In the genomic region with DNA sequence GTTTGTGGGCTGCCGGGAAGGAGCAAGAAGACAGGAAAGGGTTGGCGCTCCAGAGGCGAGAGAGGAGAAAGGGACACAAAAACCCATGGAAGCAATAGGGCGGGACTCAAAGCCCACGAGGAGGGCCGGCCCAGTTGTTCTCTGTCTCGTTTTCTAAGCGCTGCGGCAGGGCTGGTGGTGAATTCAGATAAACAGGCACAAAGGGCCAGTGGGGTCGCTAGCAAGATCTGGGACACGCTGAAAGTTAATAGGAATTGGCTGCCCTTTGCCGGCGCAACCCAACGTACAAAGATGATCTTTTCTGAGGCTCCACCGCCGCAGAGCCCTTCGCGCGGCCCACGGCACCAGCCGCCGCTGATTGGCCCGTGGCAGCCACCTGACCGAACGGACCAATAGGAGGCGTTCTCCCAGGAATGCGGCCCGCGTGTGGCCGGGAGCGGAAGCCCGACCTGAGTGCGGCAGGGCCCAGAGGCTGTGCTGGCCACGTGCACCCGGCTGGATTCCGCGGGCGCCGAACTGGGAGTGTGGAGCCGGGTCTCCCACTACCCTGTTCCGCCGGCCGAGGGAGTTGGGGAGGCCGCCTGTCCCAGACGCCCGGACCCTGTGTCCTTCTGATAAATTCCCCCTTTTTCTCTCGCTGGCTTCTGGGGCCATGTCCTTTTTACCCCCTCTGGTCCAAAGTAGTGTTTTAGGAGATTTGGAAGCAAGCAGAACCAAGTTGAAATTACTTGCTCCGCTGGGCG, we compare ENCODE assay signal across 1 cellular context.
A peak's percentile ranks its signal among the peaks of the same experiment; 100 is the strongest.
TF ChIP-seq lines count a peak whose summit lies in the region.

No MANE protein-coding gene starts in this region.

TF ChIP-seq in K562, 482 proteins besides CTCF, POLR2A, EP300 and RAD21 (continued from another document and continues in another):
- no peak for TF ChIP-seq SRSF3 (IDR thresholded peaks at IDR 0.05; ENCODE audit: insufficient read depth, low read length)
- no peak for TF ChIP-seq ZNF165 (CRISPR knock-in tag; IDR thresholded peaks at IDR 0.05; ENCODE audit: borderline replicate concordance)
- TF ChIP-seq NFRKB (IDR thresholded peaks at IDR 0.05; ENCODE audit: low read depth): 0 out of 2 replicates have a peak, but pooled peaks have one; percentile 46
- TF ChIP-seq ZNF76 (CRISPR knock-in tag; IDR thresholded peaks at IDR 0.05; ENCODE audit: borderline replicate concordance): peak; percentile 39; the same call in 1 of the 2 replicates
- TF ChIP-seq MAFF (IDR thresholded peaks at IDR 0.05; ENCODE audit: low read length): no peak
- no peak for TF ChIP-seq CBX8 (IDR thresholded peaks at IDR 0.05; ENCODE audit: borderline replicate concordance, extremely low read depth, low read depth, low read length, poor library complexity, severe bottlenecking)
- TF ChIP-seq MTA1 (IDR thresholded peaks at IDR 0.05; ENCODE audit: borderline replicate concordance): no peak
- TF ChIP-seq, protein P1, sequence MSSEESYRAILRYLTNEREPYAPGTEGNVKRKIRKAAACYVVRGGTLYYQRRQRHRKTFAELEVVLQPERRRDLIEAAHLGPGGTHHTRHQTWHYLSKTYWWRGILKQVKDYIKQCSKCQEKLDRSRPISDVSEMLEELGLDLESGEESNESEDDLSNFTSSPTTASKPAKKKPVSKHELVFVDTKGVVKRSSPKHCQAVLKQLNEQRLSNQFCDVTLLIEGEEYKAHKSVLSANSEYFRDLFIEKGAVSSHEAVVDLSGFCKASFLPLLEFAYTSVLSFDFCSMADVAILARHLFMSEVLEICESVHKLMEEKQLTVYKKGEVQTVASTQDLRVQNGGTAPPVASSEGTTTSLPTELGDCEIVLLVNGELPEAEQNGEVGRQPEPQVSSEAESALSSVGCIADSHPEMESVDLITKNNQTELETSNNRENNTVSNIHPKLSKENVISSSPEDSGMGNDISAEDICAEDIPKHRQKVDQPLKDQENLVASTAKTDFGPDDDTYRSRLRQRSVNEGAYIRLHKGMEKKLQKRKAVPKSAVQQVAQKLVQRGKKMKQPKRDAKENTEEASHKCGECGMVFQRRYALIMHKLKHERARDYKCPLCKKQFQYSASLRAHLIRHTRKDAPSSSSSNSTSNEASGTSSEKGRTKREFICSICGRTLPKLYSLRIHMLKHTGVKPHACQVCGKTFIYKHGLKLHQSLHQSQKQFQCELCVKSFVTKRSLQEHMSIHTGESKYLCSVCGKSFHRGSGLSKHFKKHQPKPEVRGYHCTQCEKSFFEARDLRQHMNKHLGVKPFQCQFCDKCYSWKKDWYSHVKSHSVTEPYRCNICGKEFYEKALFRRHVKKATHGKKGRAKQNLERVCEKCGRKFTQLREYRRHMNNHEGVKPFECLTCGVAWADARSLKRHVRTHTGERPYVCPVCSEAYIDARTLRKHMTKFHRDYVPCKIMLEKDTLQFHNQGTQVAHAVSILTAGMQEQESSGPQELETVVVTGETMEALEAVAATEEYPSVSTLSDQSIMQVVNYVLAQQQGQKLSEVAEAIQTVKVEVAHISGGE (CRISPR knock-in tag; IDR thresholded peaks at IDR 0.05): peak in 1 of 3 experiments; percentile 74; a peak in 2 of 6 replicates
- TF ChIP-seq, protein P2, sequence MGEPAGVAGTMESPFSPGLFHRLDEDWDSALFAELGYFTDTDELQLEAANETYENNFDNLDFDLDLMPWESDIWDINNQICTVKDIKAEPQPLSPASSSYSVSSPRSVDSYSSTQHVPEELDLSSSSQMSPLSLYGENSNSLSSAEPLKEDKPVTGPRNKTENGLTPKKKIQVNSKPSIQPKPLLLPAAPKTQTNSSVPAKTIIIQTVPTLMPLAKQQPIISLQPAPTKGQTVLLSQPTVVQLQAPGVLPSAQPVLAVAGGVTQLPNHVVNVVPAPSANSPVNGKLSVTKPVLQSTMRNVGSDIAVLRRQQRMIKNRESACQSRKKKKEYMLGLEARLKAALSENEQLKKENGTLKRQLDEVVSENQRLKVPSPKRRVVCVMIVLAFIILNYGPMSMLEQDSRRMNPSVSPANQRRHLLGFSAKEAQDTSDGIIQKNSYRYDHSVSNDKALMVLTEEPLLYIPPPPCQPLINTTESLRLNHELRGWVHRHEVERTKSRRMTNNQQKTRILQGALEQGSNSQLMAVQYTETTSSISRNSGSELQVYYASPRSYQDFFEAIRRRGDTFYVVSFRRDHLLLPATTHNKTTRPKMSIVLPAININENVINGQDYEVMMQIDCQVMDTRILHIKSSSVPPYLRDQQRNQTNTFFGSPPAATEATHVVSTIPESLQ (CRISPR knock-in tag; IDR thresholded peaks at IDR 0.05): peak; percentile 95; the same call in 1 of the 2 replicates
- TF ChIP-seq, protein P3, sequence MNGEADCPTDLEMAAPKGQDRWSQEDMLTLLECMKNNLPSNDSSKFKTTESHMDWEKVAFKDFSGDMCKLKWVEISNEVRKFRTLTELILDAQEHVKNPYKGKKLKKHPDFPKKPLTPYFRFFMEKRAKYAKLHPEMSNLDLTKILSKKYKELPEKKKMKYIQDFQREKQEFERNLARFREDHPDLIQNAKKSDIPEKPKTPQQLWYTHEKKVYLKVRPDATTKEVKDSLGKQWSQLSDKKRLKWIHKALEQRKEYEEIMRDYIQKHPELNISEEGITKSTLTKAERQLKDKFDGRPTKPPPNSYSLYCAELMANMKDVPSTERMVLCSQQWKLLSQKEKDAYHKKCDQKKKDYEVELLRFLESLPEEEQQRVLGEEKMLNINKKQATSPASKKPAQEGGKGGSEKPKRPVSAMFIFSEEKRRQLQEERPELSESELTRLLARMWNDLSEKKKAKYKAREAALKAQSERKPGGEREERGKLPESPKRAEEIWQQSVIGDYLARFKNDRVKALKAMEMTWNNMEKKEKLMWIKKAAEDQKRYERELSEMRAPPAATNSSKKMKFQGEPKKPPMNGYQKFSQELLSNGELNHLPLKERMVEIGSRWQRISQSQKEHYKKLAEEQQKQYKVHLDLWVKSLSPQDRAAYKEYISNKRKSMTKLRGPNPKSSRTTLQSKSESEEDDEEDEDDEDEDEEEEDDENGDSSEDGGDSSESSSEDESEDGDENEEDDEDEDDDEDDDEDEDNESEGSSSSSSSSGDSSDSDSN (IDR thresholded peaks at IDR 0.05; ENCODE audit: borderline replicate concordance in 1 of 2, low read depth in 2 of 2, low read length in 2 of 2): no peak
- TF ChIP-seq ZNF133 (CRISPR knock-in tag; IDR thresholded peaks at IDR 0.05): no peak
- no peak for TF ChIP-seq ZNF707 (CRISPR knock-in tag; conservative IDR thresholded peaks at IDR 0.05)
- TF ChIP-seq, protein P4, sequence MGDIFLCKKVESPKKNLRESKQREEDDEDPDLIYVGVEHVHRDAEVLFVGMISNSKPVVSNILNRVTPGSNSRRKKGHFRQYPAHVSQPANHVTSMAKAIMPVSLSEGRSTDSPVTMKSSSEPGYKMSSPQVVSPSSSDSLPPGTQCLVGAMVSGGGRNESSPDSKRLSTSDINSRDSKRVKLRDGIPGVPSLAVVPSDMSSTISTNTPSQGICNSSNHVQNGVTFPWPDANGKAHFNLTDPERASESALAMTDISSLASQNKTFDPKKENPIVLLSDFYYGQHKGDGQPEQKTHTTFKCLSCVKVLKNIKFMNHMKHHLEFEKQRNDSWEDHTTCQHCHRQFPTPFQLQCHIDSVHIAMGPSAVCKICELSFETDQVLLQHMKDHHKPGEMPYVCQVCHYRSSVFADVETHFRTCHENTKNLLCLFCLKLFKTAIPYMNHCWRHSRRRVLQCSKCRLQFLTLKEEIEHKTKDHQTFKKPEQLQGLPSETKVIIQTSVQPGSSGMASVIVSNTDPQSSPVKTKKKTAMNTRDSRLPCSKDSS (IDR thresholded peaks at IDR 0.05; ENCODE audit: low read depth, partially characterized antibody): no peak
- TF ChIP-seq TRIM28 (IDR thresholded peaks at IDR 0.05): no peak
- no peak for TF ChIP-seq ZFP1 (CRISPR knock-in tag; IDR thresholded peaks at IDR 0.05)
- TF ChIP-seq U2AF1 (optimal IDR thresholded peaks at IDR 0.05; ENCODE audit: low read depth, low read length): no peak
- TF ChIP-seq, protein P5, sequence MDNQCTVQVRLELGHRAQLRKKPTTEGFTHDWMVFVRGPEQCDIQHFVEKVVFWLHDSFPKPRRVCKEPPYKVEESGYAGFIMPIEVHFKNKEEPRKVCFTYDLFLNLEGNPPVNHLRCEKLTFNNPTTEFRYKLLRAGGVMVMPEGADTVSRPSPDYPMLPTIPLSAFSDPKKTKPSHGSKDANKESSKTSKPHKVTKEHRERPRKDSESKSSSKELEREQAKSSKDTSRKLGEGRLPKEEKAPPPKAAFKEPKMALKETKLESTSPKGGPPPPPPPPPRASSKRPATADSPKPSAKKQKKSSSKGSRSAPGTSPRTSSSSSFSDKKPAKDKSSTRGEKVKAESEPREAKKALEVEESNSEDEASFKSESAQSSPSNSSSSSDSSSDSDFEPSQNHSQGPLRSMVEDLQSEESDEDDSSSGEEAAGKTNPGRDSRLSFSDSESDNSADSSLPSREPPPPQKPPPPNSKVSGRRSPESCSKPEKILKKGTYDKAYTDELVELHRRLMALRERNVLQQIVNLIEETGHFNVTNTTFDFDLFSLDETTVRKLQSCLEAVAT (IDR thresholded peaks at IDR 0.05): no peak
- TF ChIP-seq DACH1 (IDR thresholded peaks at IDR 0.05; ENCODE audit: partially characterized antibody): no peak
- peak; percentile 89 for TF ChIP-seq POLR2G (IDR thresholded peaks at IDR 0.05; ENCODE audit: low read depth, low read length)
- TF ChIP-seq JUN (IDR thresholded peaks at IDR 0.05; ENCODE audit: borderline replicate concordance, low read depth, low read length): no peak; the same call in 1 of the 2 replicates
- peak; percentile 99 for TF ChIP-seq JUN (CRISPR knock-in tag; IDR thresholded peaks at IDR 0.05; ENCODE audit: borderline replicate concordance)
- TF ChIP-seq, protein P6, sequence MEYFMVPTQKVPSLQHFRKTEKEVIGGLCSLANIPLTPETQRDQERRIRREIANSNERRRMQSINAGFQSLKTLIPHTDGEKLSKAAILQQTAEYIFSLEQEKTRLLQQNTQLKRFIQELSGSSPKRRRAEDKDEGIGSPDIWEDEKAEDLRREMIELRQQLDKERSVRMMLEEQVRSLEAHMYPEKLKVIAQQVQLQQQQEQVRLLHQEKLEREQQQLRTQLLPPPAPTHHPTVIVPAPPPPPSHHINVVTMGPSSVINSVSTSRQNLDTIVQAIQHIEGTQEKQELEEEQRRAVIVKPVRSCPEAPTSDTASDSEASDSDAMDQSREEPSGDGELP (CRISPR knock-in tag; IDR thresholded peaks at IDR 0.05; ENCODE audit: borderline replicate concordance): peak; percentile 92
- TF ChIP-seq, protein P7, sequence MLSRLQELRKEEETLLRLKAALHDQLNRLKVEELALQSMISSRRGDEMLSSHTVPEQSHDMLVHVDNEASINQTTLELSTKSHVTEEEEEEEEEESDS (CRISPR knock-in tag; IDR thresholded peaks at IDR 0.05): no peak
- no peak for TF ChIP-seq ZNF347 (CRISPR knock-in tag; IDR thresholded peaks at IDR 0.05; ENCODE audit: low read depth)
- no peak for TF ChIP-seq GABPB2 (CRISPR knock-in tag; conservative IDR thresholded peaks at IDR 0.05)
- peak; percentile 50; the same call in 1 of the 2 replicates for TF ChIP-seq HDAC2 (IDR thresholded peaks at IDR 0.05)
- TF ChIP-seq BCL6 (CRISPR knock-in tag; IDR thresholded peaks at IDR 0.05): no peak
- no peak for TF ChIP-seq ZFP30 (CRISPR knock-in tag; IDR thresholded peaks at IDR 0.05; ENCODE audit: borderline replicate concordance)
- peak; percentile 91 for TF ChIP-seq IRF2 (CRISPR knock-in tag; IDR thresholded peaks at IDR 0.05)
- TF ChIP-seq, protein P8, sequence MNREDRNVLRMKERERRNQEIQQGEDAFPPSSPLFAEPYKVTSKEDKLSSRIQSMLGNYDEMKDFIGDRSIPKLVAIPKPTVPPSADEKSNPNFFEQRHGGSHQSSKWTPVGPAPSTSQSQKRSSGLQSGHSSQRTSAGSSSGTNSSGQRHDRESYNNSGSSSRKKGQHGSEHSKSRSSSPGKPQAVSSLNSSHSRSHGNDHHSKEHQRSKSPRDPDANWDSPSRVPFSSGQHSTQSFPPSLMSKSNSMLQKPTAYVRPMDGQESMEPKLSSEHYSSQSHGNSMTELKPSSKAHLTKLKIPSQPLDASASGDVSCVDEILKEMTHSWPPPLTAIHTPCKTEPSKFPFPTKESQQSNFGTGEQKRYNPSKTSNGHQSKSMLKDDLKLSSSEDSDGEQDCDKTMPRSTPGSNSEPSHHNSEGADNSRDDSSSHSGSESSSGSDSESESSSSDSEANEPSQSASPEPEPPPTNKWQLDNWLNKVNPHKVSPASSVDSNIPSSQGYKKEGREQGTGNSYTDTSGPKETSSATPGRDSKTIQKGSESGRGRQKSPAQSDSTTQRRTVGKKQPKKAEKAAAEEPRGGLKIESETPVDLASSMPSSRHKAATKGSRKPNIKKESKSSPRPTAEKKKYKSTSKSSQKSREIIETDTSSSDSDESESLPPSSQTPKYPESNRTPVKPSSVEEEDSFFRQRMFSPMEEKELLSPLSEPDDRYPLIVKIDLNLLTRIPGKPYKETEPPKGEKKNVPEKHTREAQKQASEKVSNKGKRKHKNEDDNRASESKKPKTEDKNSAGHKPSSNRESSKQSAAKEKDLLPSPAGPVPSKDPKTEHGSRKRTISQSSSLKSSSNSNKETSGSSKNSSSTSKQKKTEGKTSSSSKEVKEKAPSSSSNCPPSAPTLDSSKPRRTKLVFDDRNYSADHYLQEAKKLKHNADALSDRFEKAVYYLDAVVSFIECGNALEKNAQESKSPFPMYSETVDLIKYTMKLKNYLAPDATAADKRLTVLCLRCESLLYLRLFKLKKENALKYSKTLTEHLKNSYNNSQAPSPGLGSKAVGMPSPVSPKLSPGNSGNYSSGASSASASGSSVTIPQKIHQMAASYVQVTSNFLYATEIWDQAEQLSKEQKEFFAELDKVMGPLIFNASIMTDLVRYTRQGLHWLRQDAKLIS (CRISPR knock-in tag; IDR thresholded peaks at IDR 0.05): peak; percentile 89
- no peak for TF ChIP-seq NFIX (CRISPR knock-in tag; IDR thresholded peaks at IDR 0.05; ENCODE audit: low read depth)
- TF ChIP-seq, protein P9, sequence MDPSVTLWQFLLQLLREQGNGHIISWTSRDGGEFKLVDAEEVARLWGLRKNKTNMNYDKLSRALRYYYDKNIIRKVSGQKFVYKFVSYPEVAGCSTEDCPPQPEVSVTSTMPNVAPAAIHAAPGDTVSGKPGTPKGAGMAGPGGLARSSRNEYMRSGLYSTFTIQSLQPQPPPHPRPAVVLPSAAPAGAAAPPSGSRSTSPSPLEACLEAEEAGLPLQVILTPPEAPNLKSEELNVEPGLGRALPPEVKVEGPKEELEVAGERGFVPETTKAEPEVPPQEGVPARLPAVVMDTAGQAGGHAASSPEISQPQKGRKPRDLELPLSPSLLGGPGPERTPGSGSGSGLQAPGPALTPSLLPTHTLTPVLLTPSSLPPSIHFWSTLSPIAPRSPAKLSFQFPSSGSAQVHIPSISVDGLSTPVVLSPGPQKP (CRISPR knock-in tag; IDR thresholded peaks at IDR 0.05): no peak
- TF ChIP-seq ZNF766 (CRISPR knock-in tag; conservative IDR thresholded peaks at IDR 0.05): peak; percentile 42; the same call in 1 of the 2 replicates
- no peak for TF ChIP-seq CCAR2 (IDR thresholded peaks at IDR 0.05; ENCODE audit: low read depth, low read length)
- no peak for TF ChIP-seq NFATC3 (IDR thresholded peaks at IDR 0.05)
- TF ChIP-seq, protein P10, sequence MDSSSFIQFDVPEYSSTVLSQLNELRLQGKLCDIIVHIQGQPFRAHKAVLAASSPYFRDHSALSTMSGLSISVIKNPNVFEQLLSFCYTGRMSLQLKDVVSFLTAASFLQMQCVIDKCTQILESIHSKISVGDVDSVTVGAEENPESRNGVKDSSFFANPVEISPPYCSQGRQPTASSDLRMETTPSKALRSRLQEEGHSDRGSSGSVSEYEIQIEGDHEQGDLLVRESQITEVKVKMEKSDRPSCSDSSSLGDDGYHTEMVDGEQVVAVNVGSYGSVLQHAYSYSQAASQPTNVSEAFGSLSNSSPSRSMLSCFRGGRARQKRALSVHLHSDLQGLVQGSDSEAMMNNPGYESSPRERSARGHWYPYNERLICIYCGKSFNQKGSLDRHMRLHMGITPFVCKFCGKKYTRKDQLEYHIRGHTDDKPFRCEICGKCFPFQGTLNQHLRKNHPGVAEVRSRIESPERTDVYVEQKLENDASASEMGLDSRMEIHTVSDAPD (CRISPR knock-in tag; IDR thresholded peaks at IDR 0.05): no peak
- peak; percentile 92 for TF ChIP-seq RBFOX2 (IDR thresholded peaks at IDR 0.05; ENCODE audit: low read depth, low read length)
- 0 out of 2 replicates have a peak, but pooled peaks have one; percentile 28 for TF ChIP-seq ZNF586 (CRISPR knock-in tag; conservative IDR thresholded peaks at IDR 0.05)
